ENCODE assay signal across 26 cellular contexts in the genomic region with DNA sequence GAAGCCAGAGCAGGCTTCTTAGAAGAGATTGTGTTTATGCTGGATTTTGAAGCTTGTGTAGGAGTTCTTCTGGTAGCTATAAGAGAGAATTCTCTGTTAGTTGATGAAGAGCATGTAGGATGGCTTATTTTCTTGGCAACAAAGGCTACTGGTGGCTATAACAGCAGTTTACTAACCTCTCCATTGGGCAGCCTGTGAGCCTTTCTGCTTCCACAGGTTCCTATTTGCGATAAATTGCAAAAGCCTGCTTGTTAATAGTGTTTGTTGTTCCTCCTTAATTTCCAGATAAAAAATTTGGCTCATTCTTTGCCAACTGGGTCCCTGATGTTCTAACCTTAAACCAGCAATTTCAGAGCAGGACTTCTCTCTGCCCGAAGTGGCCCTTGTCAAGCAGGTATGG.
A peak's percentile ranks its signal among the peaks of the same experiment; 100 is the strongest.
DNase-seq lines count a peak whose midpoint lies in the region; ATAC-seq and TF ChIP-seq lines count a peak whose summit lies in the region.
"Had no signal": no experiment of that assay in that cellular context is flagged by ENCODE, and none has a peak within 500 bp of the region (broad histone marks: within the 10 kb centered on the region; RNA-seq: fewer than 3 reads in every experiment).

No MANE protein-coding gene starts in this region.

- no peaks in the 10 kb centered on the region for H3K79me2 ChIP-seq in mammary epithelial cell (ENCODE audit: insufficient read depth, low read length)

- no peak overlapping the region for H3K27ac ChIP-seq in mammary epithelial cell (ENCODE audit: insufficient read depth, low read depth, low read length)
- no peak overlapping the region for H3K27ac ChIP-seq in breast epithelium
- peak overlapping the region in 32 of 59 donors; percentile 1 to 74 (median 42) for H3K27ac ChIP-seq in dorsolateral prefrontal cortex
- H3K27ac ChIP-seq in uterus: peak overlapping the region; percentile 29 to 63
- H3K27ac ChIP-seq: 22Rv1, HL-60, PC-9, SJCRH30 had no signal

- H3K27me3 ChIP-seq in mammary epithelial cell (ENCODE audit: insufficient read depth, low read length) (no peaks in the 10 kb centered on the region), breast epithelium (no peaks in the 10 kb centered on the region), dorsolateral prefrontal cortex (no peaks in the 10 kb centered on the region), uterus (no peaks in the 10 kb centered on the region)
- H3K27me3 ChIP-seq: BE2C, SJCRH30 had no signal

- no peaks in the 10 kb centered on the region for H3K9me3 ChIP-seq in mammary epithelial cell (replicated peaks; ENCODE audit: insufficient read depth, low read length)
- no peaks in the 10 kb centered on the region for H3K9me3 ChIP-seq in breast epithelium
- H3K9me3 ChIP-seq in uterus: no peaks in the 10 kb centered on the region
- H3K9me3 ChIP-seq: BE2C, SJCRH30 had no signal

- no peaks in the 10 kb centered on the region for H4K20me1 ChIP-seq in mammary epithelial cell (ENCODE audit: insufficient read depth, low read length)

- H3K27me3 Mint-ChIP-seq in nephron (ENCODE audit: low read depth): no peaks in the 10 kb centered on the region
- H3K27me3 Mint-ChIP-seq in activated CD8-positive, alpha-beta T cell treated with anti-CD3 and anti-CD28 coated beads for 36 hours: no peaks in the 10 kb centered on the region

- dilution Hi-C loops in mammary epithelial cell (cut with HindIII; ENCODE audit: low sequenced_read_pairs): no loop called here

- ATAC-seq in activated CD8-positive, alpha-beta T cell treated with anti-CD3 and anti-CD28 coated beads for 36 hours: no peak
- ATAC-seq: HCT116 had no signal

- DNase-seq in mammary epithelial cell: no peak
- no peak for DNase-seq in breast epithelium (ENCODE audit: low spot score in 2 of 2)
- DNase-seq in dorsolateral prefrontal cortex: no peak
- DNase-seq in uterus: no peak
- DNase-seq in UCSD-AML1 (lab: John Stamatoyannopoulos, UW; ENCODE audit: unreplicated experiment): no peak
- DNase-seq in DMS 273 (lab: John Stamatoyannopoulos, UW; ENCODE audit: unreplicated experiment): no peak
- DNase-seq in activated CD8-positive, alpha-beta T cell treated with anti-CD3 and anti-CD28 coated beads for 36 hours: no peak
- DNase-seq: ACHN; BE2C; Calu3; DMS153; DND-41; NCI-H1092 treated with DMSO at 0.1 percent for 48 hours; NCI-H1436; NCI-H187; NCI-H2081 treated with DMSO at 0.1 percent for 48 hours; NCI-H2171 treated with DMSO at 0.1 percent for 48 hours; NCI-H524 treated with DMSO at 0.1 percent for 48 hours; NCI-H774; NK-92 treated with Interleukin-12 subunit alpha and Interleukin-12 subunit beta, amount 100 ng/mL, for 24 hours; PC-9; SJCRH30 had no signal

- in situ Hi-C loops in mammary epithelial cell (cut with MboI; ENCODE audit: low sequenced_read_pairs in 2 of 2): no loop called here

- H2AFZ ChIP-seq in mammary epithelial cell (ENCODE audit: low read depth, low read length): peak overlapping the region; percentile 47
- H2AFZ ChIP-seq: PC-9 had no signal

- no peaks in the 10 kb centered on the region for H3K36me3 ChIP-seq in mammary epithelial cell (ENCODE audit: insufficient read depth, low read length)
- peaks cover 3% of the 10 kb centered on the region for H3K36me3 ChIP-seq in breast epithelium
- no peaks in the 10 kb centered on the region for H3K36me3 ChIP-seq in uterus
- H3K36me3 ChIP-seq: BE2C, SJCRH30 had no signal

- no peak overlapping the region for H3K4me2 ChIP-seq in mammary epithelial cell (ENCODE audit: insufficient read depth, low read depth, low read length)
- H3K4me2 ChIP-seq: PC-9 had no signal

- H3K9me3 Mint-ChIP-seq in nephron: peaks cover 3% of the 10 kb centered on the region
- H3K9me3 Mint-ChIP-seq in activated CD8-positive, alpha-beta T cell treated with anti-CD3 and anti-CD28 coated beads for 36 hours: no peaks in the 10 kb centered on the region

- H3K36me3 Mint-ChIP-seq in nephron (ENCODE audit: low read depth): no peaks in the 10 kb centered on the region
- no peaks in the 10 kb centered on the region for H3K36me3 Mint-ChIP-seq in activated CD8-positive, alpha-beta T cell treated with anti-CD3 and anti-CD28 coated beads for 36 hours (ENCODE audit: low read depth)

- no peak overlapping the region for H3K9ac ChIP-seq in mammary epithelial cell (ENCODE audit: insufficient read depth, low read length)

- TF ChIP-seq POLR2A in breast epithelium (IDR thresholded peaks at IDR 0.05) (no peak), uterus (IDR thresholded peaks at IDR 0.05) (no peak)

- CTCF ChIA-PET in mammary epithelial cell (lab: Charles Lee; ENCODE audit: low non-redundant PET): no interaction called here
- CTCF ChIA-PET in activated CD8-positive, alpha-beta T cell treated with anti-CD3 and anti-CD28 coated beads for 36 hours (lab: Charles Lee): interaction anchor here (0.6 kb wide), 1 partner anchor 33 kb away, joined by 3 read pairs; no protein-coding TSS in a partner anchor

- POLR2A ChIA-PET in activated CD8-positive, alpha-beta T cell treated with anti-CD3 and anti-CD28 coated beads for 36 hours (lab: Charles Lee): no interaction called here

- WGBS in mammary epithelial cell (ENCODE audit: low coverage, missing lambda C conversion rate): 94% methylated on average over 2 of the region's 2 CpGs

- no peak overlapping the region for H3K4me3 Mint-ChIP-seq in nephron
- no peak overlapping the region for H3K4me3 Mint-ChIP-seq in activated CD8-positive, alpha-beta T cell treated with anti-CD3 and anti-CD28 coated beads for 36 hours

- BruUV-seq in mammary epithelial cell (replicated peaks; lab: Mats Ljungman, UMichigan): no TSS peak

- peaks cover 55% of the 10 kb centered on the region for H3K4me1 Mint-ChIP-seq in nephron
- no peaks in the 10 kb centered on the region for H3K4me1 Mint-ChIP-seq in activated CD8-positive, alpha-beta T cell treated with anti-CD3 and anti-CD28 coated beads for 36 hours (ENCODE audit: low read depth)

- no peak for TF ChIP-seq CTCF in mammary epithelial cell (conservative IDR thresholded peaks at IDR 0.05 in 1 of 2, IDR thresholded peaks at IDR 0.05 in 1 of 2; ENCODE audit: extremely low read depth in 1 of 2, insufficient read depth in 1 of 2, low read depth in 1 of 2, low read length in 2 of 2)
- TF ChIP-seq CTCF in breast epithelium (IDR thresholded peaks at IDR 0.05): no peak
- no peak for TF ChIP-seq CTCF in dorsolateral prefrontal cortex (IDR thresholded peaks at IDR 0.05 in 54 of 56, conservative IDR thresholded peaks at IDR 0.05 in 2 of 56; ENCODE audit: low read depth in 1 of 56, partially characterized antibody in 56 of 56)
- TF ChIP-seq CTCF in nephron (IDR thresholded peaks at IDR 0.05; ENCODE audit: unreplicated experiment in 3 of 3): no peak
- no peak for TF ChIP-seq CTCF in uterus (IDR thresholded peaks at IDR 0.05)
- no peak for TF ChIP-seq CTCF in activated CD8-positive, alpha-beta T cell treated with anti-CD3 and anti-CD28 coated beads for 36 hours (IDR thresholded peaks at IDR 0.05)

- peak overlapping the region; percentile 83 to 92 (median 83) for H3K27ac Mint-ChIP-seq in nephron
- no peak overlapping the region for H3K27ac Mint-ChIP-seq in activated CD8-positive, alpha-beta T cell treated with anti-CD3 and anti-CD28 coated beads for 36 hours

- H3K4me1 ChIP-seq in mammary epithelial cell (ENCODE audit: insufficient read depth, low read length): peaks cover 6% of the 10 kb centered on the region
- H3K4me1 ChIP-seq in breast epithelium: no peaks in the 10 kb centered on the region
- no peaks in the 10 kb centered on the region for H3K4me1 ChIP-seq in uterus
- H3K4me1 ChIP-seq: BE2C had no signal

- intact Hi-C loops in mammary epithelial cell (cut with micrococcal nuclease): no loop called here
- intact Hi-C loops in breast epithelium (cut with DNase I; ENCODE audit: low total_unique reads): no loop called here
- intact Hi-C loops in dorsolateral prefrontal cortex (cut with DNase I): no loop called here
- intact Hi-C loops in uterus (cut with DNase I; ENCODE audit: low total_unique reads): no loop called here
- intact Hi-C loops in activated CD8-positive, alpha-beta T cell treated with anti-CD3 and anti-CD28 coated beads for 36 hours (cut with micrococcal nuclease): no loop called here

- H3K4me3 ChIP-seq in mammary epithelial cell (replicated peaks in 1 of 3; ENCODE audit: insufficient read depth in 1 of 3, low read depth in 2 of 3, low read length in 3 of 3): no peak overlapping the region
- no peak overlapping the region for H3K4me3 ChIP-seq in breast epithelium
- H3K4me3 ChIP-seq in dorsolateral prefrontal cortex: no peak overlapping the region
- no peak overlapping the region for H3K4me3 ChIP-seq in uterus
- H3K4me3 ChIP-seq: PC-9, SJCRH30 had no signal

Comparison
In these comparisons a context has a peak if more than half of its experiments do, and no peak if none do; other contexts are left out.
1. H3K27ac ChIP-seq: peak in dorsolateral prefrontal cortex (32 of 59) and uterus (2 of 2); none in mammary epithelial cell (single experiment) and breast epithelium (0 of 2).